ENCODE assay signal across 11 cellular contexts in the genomic region with DNA sequence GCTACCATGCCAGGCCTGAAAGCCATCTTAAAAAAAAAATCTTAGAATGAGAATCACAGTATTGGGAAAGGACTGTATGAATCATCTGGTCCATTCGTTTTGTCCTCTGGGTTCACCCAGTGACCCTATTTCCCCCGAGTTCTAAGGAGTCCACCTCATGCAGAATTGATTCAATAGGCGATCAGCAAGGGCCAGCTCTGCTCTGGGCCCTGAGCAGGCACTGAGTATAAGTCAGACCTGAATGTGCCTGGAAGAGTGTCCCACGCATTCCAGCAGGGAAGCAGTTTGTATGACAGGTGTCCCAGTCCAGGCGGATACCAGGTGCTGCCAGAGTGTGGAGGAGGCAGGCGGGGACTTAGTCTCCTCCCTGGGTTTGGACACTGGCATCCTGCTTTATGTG. TPM values are rescaled to one million over a fixed set of nuclear protein-coding genes. Genes with fewer than 3 reads are reported as not detected.
DNase-seq lines count a peak whose midpoint lies in the region; ATAC-seq and TF ChIP-seq lines count a peak whose summit lies in the region.
"Had no signal": no experiment of that assay in that cellular context is flagged by ENCODE, and none has a peak within 500 bp of the region (broad histone marks: within the 10 kb centered on the region; RNA-seq: fewer than 3 reads in every experiment).

No MANE protein-coding gene starts in this region.

- H2AFZ ChIP-seq in neuronal stem cell (ENCODE audit: low read length), result peak overlapping the region; percentile 95

- TF ChIP-seq POLR2A in esophagus muscularis mucosa (IDR thresholded peaks at IDR 0.05; ENCODE audit: low read depth), result no peak

- WGBS in esophagus muscularis mucosa, result 80% methylated on average over 6 of the region's 6 CpGs
- WGBS in neuronal stem cell (ENCODE audit: extremely low coverage in 2 of 2, insufficient read length in 2 of 2, insufficient replicate concordance in 1 of 2), 2 donors, result no CpG with 5 or more reads among the region's 6 CpGs

- POLR2A ChIA-PET in Panc1 (lab: Charles Lee), result no interaction called here

- H2BK5ac ChIP-seq in neuronal stem cell (ENCODE audit: low read length), result no peak overlapping the region

- H3K27ac ChIP-seq in 22Rv1 (peak overlapping the region; percentile 50), Panc1 (ENCODE audit: low read length) (peak overlapping the region; percentile 95), esophagus muscularis mucosa (replicated peaks in 1 of 4) (peak overlapping the region; percentile 74 to 87 (median 85)), neuronal stem cell (replicated peaks; ENCODE audit: low read length) (no peak overlapping the region)

- H3K18ac ChIP-seq in neuronal stem cell (ENCODE audit: low read length), result no peak overlapping the region

- H2AK5ac ChIP-seq in neuronal stem cell (ENCODE audit: low read depth, low read length), result peak overlapping the region; percentile 63

- in situ Hi-C loops in Panc1 (cut with HindIII; ENCODE audit: low pct_unique_long_range_greater_than_20kb, low sequenced_read_pairs), result no loop called here

- no peak overlapping the region for H2BK120ac ChIP-seq in neuronal stem cell (ENCODE audit: low read depth, low read length)

- no peak for TF ChIP-seq CTCF in 22Rv1 (IDR thresholded peaks at IDR 0.05)
- TF ChIP-seq CTCF in Panc1 (IDR thresholded peaks at IDR 0.05), result no peak
- TF ChIP-seq CTCF in esophagus muscularis mucosa (IDR thresholded peaks at IDR 0.05), result no peak

- CTCF ChIA-PET in Panc1 (lab: Charles Lee), result no interaction called here

- BruUV-seq in Panc1 (replicated peaks; lab: Mats Ljungman, UMichigan), result no TSS peak

- no peak overlapping the region for H4K8ac ChIP-seq in neuronal stem cell (ENCODE audit: low read depth, low read length)

- H3K4me1 ChIP-seq in Panc1 (ENCODE audit: control insufficient read depth, insufficient read depth, low read length) (peaks cover 56% of the 10 kb centered on the region), esophagus muscularis mucosa (peaks cover 28 to 51% (median 31%) of the 10 kb centered on the region in 4 donors), neuronal stem cell (ENCODE audit: control insufficient read depth in 2 of 2, insufficient read depth in 1 of 2, low read depth in 1 of 2, low read length in 2 of 2) (peaks cover 19 to 20% of the 10 kb centered on the region in 2 donors)

- no peak overlapping the region for H4K91ac ChIP-seq in neuronal stem cell (ENCODE audit: low read depth, low read length, poor library complexity)

- no peaks in the 10 kb centered on the region for H3K9me3 ChIP-seq in Panc1 (ENCODE audit: control insufficient read depth, insufficient read depth, low read depth, low read length)
- H3K9me3 ChIP-seq in esophagus muscularis mucosa, result no peaks in the 10 kb centered on the region
- no peaks in the 10 kb centered on the region for H3K9me3 ChIP-seq in neuronal stem cell (replicated peaks in 1 of 2; ENCODE audit: control insufficient read depth in 2 of 2, insufficient read depth in 1 of 2, low read depth in 1 of 2, low read length in 2 of 2)

- H3K27me3 ChIP-seq in Panc1 (ENCODE audit: control insufficient read depth, insufficient read depth, low read length) (no peaks in the 10 kb centered on the region), esophagus muscularis mucosa (no peaks in the 10 kb centered on the region), neuronal stem cell (ENCODE audit: control insufficient read depth in 3 of 3, insufficient read depth in 3 of 3, low read depth in 1 of 3, low read length in 3 of 3) (peaks cover 0 to 11% (median 4%) of the 10 kb centered on the region in 3 experiments)

- no peak overlapping the region for H3K4me3 ChIP-seq in Panc1 (ENCODE audit: low read depth in 2 of 2, low read length in 2 of 2)
- H3K4me3 ChIP-seq in esophagus muscularis mucosa, result no peak overlapping the region
- H3K4me3 ChIP-seq in neuronal stem cell (ENCODE audit: low read length in 2 of 2), result no peak overlapping the region

- H3K36me3 ChIP-seq in Panc1 (ENCODE audit: control insufficient read depth, insufficient read depth, low read length) (peaks cover under 1% of the 10 kb centered on the region; the same call in 1 of the 2 replicates), esophagus muscularis mucosa (peaks cover 0 to 13% (median 5%) of the 10 kb centered on the region in 4 donors), neuronal stem cell (replicated peaks in 1 of 2; ENCODE audit: control insufficient read depth in 2 of 2, insufficient read depth in 2 of 2, low read length in 2 of 2) (no peaks in the 10 kb centered on the region)

- no peak for TF ChIP-seq EP300 in esophagus muscularis mucosa (IDR thresholded peaks at IDR 0.05)

- H2BK15ac ChIP-seq in neuronal stem cell (ENCODE audit: low read length), result peak overlapping the region; percentile 3

- no peak overlapping the region for H3K9ac ChIP-seq in neuronal stem cell (ENCODE audit: low read depth, low read length, poor library complexity)

- intact Hi-C loops in Panc1 (cut with micrococcal nuclease; ENCODE audit: unreplicated experiment), result no loop called here
- intact Hi-C loops in esophagus muscularis mucosa (cut with DNase I), result no loop called here

- H3K4me2 ChIP-seq in neuronal stem cell (ENCODE audit: insufficient read depth, low read length, poor library complexity, severe bottlenecking), result no peak overlapping the region

- H2BK12ac ChIP-seq in neuronal stem cell (ENCODE audit: low read length), result no peak overlapping the region

- no peak overlapping the region for H3K4ac ChIP-seq in neuronal stem cell (ENCODE audit: low read length)

- no peak overlapping the region for H3K23ac ChIP-seq in neuronal stem cell (ENCODE audit: low read depth, low read length, poor library complexity)

- DNase-seq in Panc1 (ENCODE audit: low read depth, low spot score), result no peak
- no peak for DNase-seq in esophagus muscularis mucosa (ENCODE audit: extremely low spot score)
- no peak for DNase-seq in neuronal stem cell (ENCODE audit: low spot score)
- no peak for DNase-seq in HT-29 (ENCODE audit: low spot score)
- DNase-seq: central memory CD4-positive, alpha-beta T cell; KBM-7; NCI-H226 had no signal

- H3K79me1 ChIP-seq in neuronal stem cell (ENCODE audit: low read depth, low read length), result no peaks in the 10 kb centered on the region

- H3K14ac ChIP-seq in neuronal stem cell (ENCODE audit: low read length), result no peak overlapping the region

- ATAC-seq in Panc1, result no peak
- no peak for ATAC-seq in GM19397 (IDR thresholded peaks at IDR 0.05; ENCODE audit: unreplicated experiment)
- ATAC-seq in HG02852 (IDR thresholded peaks at IDR 0.05; ENCODE audit: unreplicated experiment), result no peak
- ATAC-seq in GM18519 (IDR thresholded peaks at IDR 0.05; ENCODE audit: low FRiP score, unreplicated experiment), result no peak

RNA-seq across cellular contexts. Expression of gene HMOX1, which starts 0.9 kb away (rescaled TPM):
- total RNA-seq in Panc1 (2021; ENCODE audit: unreplicated experiment), result 105 TPM
- polyA plus RNA-seq in Panc1 (2012; ENCODE audit: insufficient read length), result 198 TPM
- 100 to 1,000 TPM in 1 of 4 donors, 10 to 100 TPM in 2, 1 to 10 TPM in 1; 8.7 to 603 (median 13.0) TPM for total RNA-seq in esophagus muscularis mucosa
- polyA plus RNA-seq in neuronal stem cell (2013, experiment 1 of 2), result 5.1 TPM
- 5.5 TPM for polyA plus RNA-seq in neuronal stem cell (2013, experiment 2 of 2)
- 14.9 and 21.6 TPM in 2 replicates for total RNA-seq in HT-29 (2014; rRNA removed; shearing (Covaris generic))

RNA-seq across cellular contexts. Expression of gene MCM5, which starts 19.9 kb away (rescaled TPM):
- 122 TPM for total RNA-seq in Panc1 (2021; ENCODE audit: unreplicated experiment)
- polyA plus RNA-seq in Panc1 (2012; ENCODE audit: insufficient read length), result 119 TPM
- 10 to 100 TPM in 3 of 4 donors, 1 to 10 TPM in 1; 9.1 to 22.2 (median 16.4) TPM for total RNA-seq in esophagus muscularis mucosa
- 43.8 TPM for polyA plus RNA-seq in neuronal stem cell (2013, experiment 1 of 2)
- 41.6 TPM for polyA plus RNA-seq in neuronal stem cell (2013, experiment 2 of 2)
- total RNA-seq in HT-29 (2014; rRNA removed; shearing (Covaris generic)), result 154 and 155 TPM in 2 replicates
